In the genomic region with DNA sequence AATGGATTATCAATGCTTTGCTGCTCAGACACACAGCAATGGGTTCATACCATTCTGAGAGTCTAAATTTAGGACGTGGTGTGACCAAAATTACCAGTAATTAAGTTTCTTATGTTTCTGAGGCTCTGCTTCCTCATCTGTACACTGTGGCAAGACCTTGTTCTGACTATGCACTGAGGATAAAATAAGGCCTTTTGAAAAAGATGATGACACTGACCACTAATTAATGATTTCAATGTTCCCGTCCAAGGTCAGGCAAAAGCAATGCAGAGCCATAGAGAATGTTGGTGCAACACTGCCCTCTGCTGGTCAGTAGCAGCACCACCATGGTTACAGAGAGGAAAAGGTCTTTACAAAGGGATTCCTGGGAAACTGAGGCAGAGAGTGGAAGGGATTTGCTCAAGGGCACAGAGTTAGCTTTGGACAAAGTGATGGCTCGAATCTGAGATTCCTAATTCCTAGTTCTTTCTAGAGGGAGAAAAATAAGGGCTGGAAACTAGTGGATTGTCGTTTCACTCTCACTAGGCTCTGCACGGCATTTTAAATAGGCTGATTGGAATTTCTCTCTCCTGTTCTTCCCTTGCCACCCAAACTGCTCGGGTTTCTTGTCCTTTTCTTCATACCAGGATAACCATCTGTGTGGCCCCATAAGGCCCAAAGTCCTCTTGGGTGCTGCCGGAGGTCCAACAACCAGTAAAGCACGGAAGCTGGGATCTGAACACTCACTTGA, we compare ENCODE assay signal across 8 cellular contexts. TPM values are rescaled to one million over a fixed set of nuclear protein-coding genes. Genes with fewer than 3 reads are reported as not detected.
DNase-seq lines count a peak whose midpoint lies in the region; ATAC-seq and TF ChIP-seq lines count a peak whose summit lies in the region.

No MANE protein-coding gene starts in this region.

- no peaks in the 10 kb centered on the region for H3K9me3 Mint-ChIP-seq in activated CD8-positive, alpha-beta T cell treated with anti-CD3 and anti-CD28 coated beads, Interleukin-2, amount 10 ng/mL, durations not matched to agents 7 days and 5 days (ENCODE audit: insufficient read depth)
- H3K9me3 Mint-ChIP-seq in endothelial cell (ENCODE audit: unreplicated experiment), result no peaks in the 10 kb centered on the region

- peak; percentile 59 for ATAC-seq in HG03280 (IDR thresholded peaks at IDR 0.05; ENCODE audit: unreplicated experiment)
- ATAC-seq in activated CD8-positive, alpha-beta T cell treated with anti-CD3 and anti-CD28 coated beads, Interleukin-2, amount 10 ng/mL, durations not matched to agents 7 days and 5 days, result peak; percentile 75

- CTCF ChIA-PET in activated CD8-positive, alpha-beta T cell treated with anti-CD3 and anti-CD28 coated beads, Interleukin-2, amount 10 ng/mL, durations not matched to agents 7 days and 5 days (lab: Charles Lee), result interaction anchor here (0.7 to 7.9 kb wide), 18 partner anchors 9 to 527 kb away, joined by 3 to 84 read pairs (median 4); no protein-coding TSS in a partner anchor

- DNase-seq in NCI-H2107 treated with DMSO at 0.1 percent for 48 hours (lab: John Stamatoyannopoulos, UW; ENCODE audit: unreplicated experiment) (peak; percentile 44), NCI-H2107 (lab: John Stamatoyannopoulos, UW) (no peak), NCI-H82 (lab: John Stamatoyannopoulos, UW) (peak; percentile 76), endothelial cell (ENCODE audit: low spot score) (peak; percentile 63), mucosa of gallbladder (ENCODE audit: low spot score) (peak; percentile 81)
- DNase-seq in activated CD8-positive, alpha-beta T cell treated with anti-CD3 and anti-CD28 coated beads, Interleukin-2, amount 10 ng/mL, durations not matched to agents 7 days and 5 days, result peak; percentile 81
- peak; percentile 5 to 69 (median 50) for DNase-seq in stimulated activated naive CD4-positive, alpha-beta T cell (lab: John Stamatoyannopoulos, UW)

- H3K27ac Mint-ChIP-seq in activated CD8-positive, alpha-beta T cell treated with anti-CD3 and anti-CD28 coated beads, Interleukin-2, amount 10 ng/mL, durations not matched to agents 7 days and 5 days, result no peak overlapping the region
- H3K27ac Mint-ChIP-seq in endothelial cell (ENCODE audit: unreplicated experiment), result peak overlapping the region; percentile 10

- H3K36me3 Mint-ChIP-seq in activated CD8-positive, alpha-beta T cell treated with anti-CD3 and anti-CD28 coated beads, Interleukin-2, amount 10 ng/mL, durations not matched to agents 7 days and 5 days (ENCODE audit: low read depth), result no peaks in the 10 kb centered on the region
- peaks cover 3% of the 10 kb centered on the region for H3K36me3 Mint-ChIP-seq in endothelial cell (ENCODE audit: low read depth, unreplicated experiment)

- H3K27me3 Mint-ChIP-seq in activated CD8-positive, alpha-beta T cell treated with anti-CD3 and anti-CD28 coated beads, Interleukin-2, amount 10 ng/mL, durations not matched to agents 7 days and 5 days (ENCODE audit: low read depth), result no peaks in the 10 kb centered on the region
- no peaks in the 10 kb centered on the region for H3K27me3 Mint-ChIP-seq in endothelial cell (ENCODE audit: unreplicated experiment)

- no peak overlapping the region for H3K4me3 Mint-ChIP-seq in activated CD8-positive, alpha-beta T cell treated with anti-CD3 and anti-CD28 coated beads, Interleukin-2, amount 10 ng/mL, durations not matched to agents 7 days and 5 days
- no peak overlapping the region for H3K4me3 Mint-ChIP-seq in endothelial cell (ENCODE audit: unreplicated experiment)

- peaks cover 19% of the 10 kb centered on the region for H3K4me1 Mint-ChIP-seq in activated CD8-positive, alpha-beta T cell treated with anti-CD3 and anti-CD28 coated beads, Interleukin-2, amount 10 ng/mL, durations not matched to agents 7 days and 5 days (ENCODE audit: low read depth)
- no peaks in the 10 kb centered on the region for H3K4me1 Mint-ChIP-seq in endothelial cell (ENCODE audit: unreplicated experiment)

- peak; percentile 95 for TF ChIP-seq CTCF in endothelial cell (IDR thresholded peaks at IDR 0.05; ENCODE audit: unreplicated experiment)

- POLR2A ChIA-PET in activated CD8-positive, alpha-beta T cell treated with anti-CD3 and anti-CD28 coated beads, Interleukin-2, amount 10 ng/mL, durations not matched to agents 7 days and 5 days (lab: Charles Lee), result interaction anchor here (0.6 to 1.1 kb wide), 2 partner anchors 72 to 363 kb away, joined by 3 to 4 read pairs; no protein-coding TSS in a partner anchor

RNA-seq across cellular contexts. Expression of gene P2RX7, which starts 22.3 kb away (rescaled TPM):
- 1 to 10 TPM; 8.9 to 9.7 TPM for total RNA-seq in activated CD8-positive, alpha-beta T cell treated with anti-CD3 and anti-CD28 coated beads, Interleukin-2, amount 10 ng/mL, durations not matched to agents 7 days and 5 days
- total RNA-seq in endothelial cell (ENCODE audit: unreplicated experiment) (0.82 TPM), mucosa of gallbladder (7.7 TPM)
